ENCODE assay signal across 10 cellular contexts in the genomic region with DNA sequence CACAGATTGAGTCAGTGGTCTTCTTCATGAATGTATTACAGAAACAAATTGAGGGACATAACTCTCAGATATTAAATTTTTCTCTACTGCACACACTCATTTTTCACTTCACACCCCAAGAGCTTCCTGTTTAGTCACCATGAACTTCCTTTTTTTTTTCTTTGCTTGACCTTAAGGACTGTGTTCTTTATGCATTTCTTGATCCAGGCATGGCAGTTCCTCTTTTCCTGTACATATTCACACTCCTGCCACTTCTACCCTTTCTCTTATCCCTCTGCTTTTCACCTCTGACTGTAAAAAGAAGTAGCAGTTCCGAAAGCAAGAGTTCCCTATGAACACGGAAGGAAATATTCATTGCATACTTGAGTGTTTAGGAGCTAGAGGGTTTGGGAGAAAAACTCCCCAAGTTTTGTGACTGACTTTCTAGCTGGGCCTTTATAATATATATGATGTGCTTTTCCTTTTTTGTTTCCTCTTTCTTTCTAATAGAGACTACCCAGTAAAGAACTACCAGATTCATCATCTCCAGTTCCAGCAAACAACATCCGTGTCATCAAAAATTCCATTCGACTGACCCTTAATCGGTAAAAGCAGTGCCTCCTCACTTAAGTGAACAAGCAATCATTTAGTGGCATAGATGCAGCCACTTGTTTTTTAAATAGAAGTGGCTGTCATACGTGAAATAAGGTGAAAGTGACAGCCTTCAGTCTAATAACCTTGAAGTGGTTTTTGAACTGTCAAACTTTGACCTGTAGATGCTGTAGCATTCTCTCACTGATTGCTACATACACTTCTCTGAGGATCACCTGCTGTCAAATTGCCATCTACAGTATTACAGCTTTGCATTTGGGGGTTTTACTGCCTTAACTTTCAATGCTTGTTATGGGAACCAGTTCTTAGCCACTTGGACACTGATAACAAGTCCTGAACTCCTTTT. TPM values are rescaled to one million over a fixed set of nuclear protein-coding genes. Genes with fewer than 3 reads are reported as not detected.
A peak's percentile ranks its signal among the peaks of the same experiment; 100 is the strongest.
DNase-seq lines count a peak whose midpoint lies in the region; ATAC-seq and TF ChIP-seq lines count a peak whose summit lies in the region.
"Had no signal": no experiment of that assay in that cellular context is flagged by ENCODE, and none has a peak within 500 bp of the region (broad histone marks: within the 10 kb centered on the region; RNA-seq: fewer than 3 reads in every experiment).

No MANE protein-coding gene starts in this region.

- H3K9me3 ChIP-seq in osteoblast (ENCODE audit: low read depth, low read length) = no peaks in the 10 kb centered on the region
- H3K9me3 ChIP-seq: tibial nerve had no signal

- H3K79me2 ChIP-seq in osteoblast (ENCODE audit: insufficient read depth, low read length) = no peaks in the 10 kb centered on the region

- DNase-seq in HT1080 (ENCODE audit: low read depth) (peak; percentile 54), osteoblast (ENCODE audit: insufficient read length, low spot score, missing footprints) (no peak), NCI-H1930 (lab: John Stamatoyannopoulos, UW) (no peak), mesothelial cell of epicardium (ENCODE audit: low spot score in 2 of 2, unreplicated experiment in 2 of 2) (no peak)
- no peak for DNase-seq in activated naive CD8-positive, alpha-beta T cell treated with anti-CD3 and anti-CD28 coated beads, Interleukin-2, amount 50 U/mL, for 24 hours
- DNase-seq: NK-92 treated with Interleukin-12 subunit alpha and Interleukin-12 subunit beta, amount 100 ng/mL, for 24 hours had no signal

- peak overlapping the region; percentile 75 for H3K27ac Mint-ChIP-seq in activated naive CD8-positive, alpha-beta T cell treated with anti-CD3 and anti-CD28 coated beads, Interleukin-2, amount 50 U/mL, for 24 hours
- H3K27ac Mint-ChIP-seq in mesothelial cell of epicardium = no peak overlapping the region
- H3K27ac Mint-ChIP-seq: nephron had no signal

- no peak overlapping the region for H3K4me2 ChIP-seq in osteoblast (ENCODE audit: insufficient read depth, low read length)

- peaks cover 47% of the 10 kb centered on the region for H3K36me3 Mint-ChIP-seq in activated naive CD8-positive, alpha-beta T cell treated with anti-CD3 and anti-CD28 coated beads, Interleukin-2, amount 50 U/mL, for 24 hours (ENCODE audit: low read depth)
- H3K36me3 Mint-ChIP-seq in mesothelial cell of epicardium = peaks cover 29% of the 10 kb centered on the region

- H3K4me3 Mint-ChIP-seq in activated naive CD8-positive, alpha-beta T cell treated with anti-CD3 and anti-CD28 coated beads, Interleukin-2, amount 50 U/mL, for 24 hours = peak overlapping the region; percentile 7
- H3K4me3 Mint-ChIP-seq in mesothelial cell of epicardium = no peak overlapping the region
- H3K4me3 Mint-ChIP-seq: nephron had no signal

- H3K27me3 ChIP-seq in osteoblast (ENCODE audit: insufficient read depth, low read length) = no peaks in the 10 kb centered on the region
- H3K27me3 ChIP-seq: tibial nerve had no signal

- no peak for TF ChIP-seq CTCF in osteoblast (IDR thresholded peaks at IDR 0.05; ENCODE audit: extremely low read depth, low read depth, low read length)
- no peak for TF ChIP-seq CTCF in mesothelial cell of epicardium (IDR thresholded peaks at IDR 0.05; ENCODE audit: unreplicated experiment)

- no peak overlapping the region for H3K4me3 ChIP-seq in osteoblast (ENCODE audit: insufficient read depth, low read length)
- H3K4me3 ChIP-seq: tibial nerve had no signal

- no peaks in the 10 kb centered on the region for H3K9me3 Mint-ChIP-seq in activated naive CD8-positive, alpha-beta T cell treated with anti-CD3 and anti-CD28 coated beads, Interleukin-2, amount 50 U/mL, for 24 hours
- no peaks in the 10 kb centered on the region for H3K9me3 Mint-ChIP-seq in mesothelial cell of epicardium
- H3K9me3 Mint-ChIP-seq: nephron had no signal

- H3K27me3 Mint-ChIP-seq in activated naive CD8-positive, alpha-beta T cell treated with anti-CD3 and anti-CD28 coated beads, Interleukin-2, amount 50 U/mL, for 24 hours = no peaks in the 10 kb centered on the region
- H3K27me3 Mint-ChIP-seq in mesothelial cell of epicardium (ENCODE audit: low read depth) = no peaks in the 10 kb centered on the region

- H2AFZ ChIP-seq in osteoblast (ENCODE audit: low read length) = no peak overlapping the region

- peaks cover 21% of the 10 kb centered on the region for H3K4me1 Mint-ChIP-seq in activated naive CD8-positive, alpha-beta T cell treated with anti-CD3 and anti-CD28 coated beads, Interleukin-2, amount 50 U/mL, for 24 hours
- H3K4me1 Mint-ChIP-seq in mesothelial cell of epicardium = no peaks in the 10 kb centered on the region
- H3K4me1 Mint-ChIP-seq: nephron had no signal

- peak overlapping the region; percentile 19 for H3K27ac ChIP-seq in osteoblast (ENCODE audit: low read depth, low read length)

- peaks cover 41% of the 10 kb centered on the region for H3K36me3 ChIP-seq in osteoblast (ENCODE audit: insufficient read depth, low read length)

- no peaks in the 10 kb centered on the region for H4K20me1 ChIP-seq in osteoblast (ENCODE audit: insufficient read depth, low read length)

- ATAC-seq in GM18867 (IDR thresholded peaks at IDR 0.05; ENCODE audit: unreplicated experiment) (peak; percentile 66), HG03108 (IDR thresholded peaks at IDR 0.05; ENCODE audit: unreplicated experiment) (no peak)
- ATAC-seq in activated naive CD8-positive, alpha-beta T cell treated with anti-CD3 and anti-CD28 coated beads, Interleukin-2, amount 50 U/mL, for 24 hours = peak; percentile 85

- no peaks in the 10 kb centered on the region for H3K4me1 ChIP-seq in osteoblast (ENCODE audit: insufficient read depth, low read length)
- H3K4me1 ChIP-seq: tibial nerve had no signal

RNA-seq across cellular contexts. Expression of a gene that starts 40.8 kb away (rescaled TPM):
- total RNA-seq in HT1080 (2014; rRNA removed; shearing (Covaris generic)) = 9.1 and 9.6 TPM in 2 replicates
- polyA plus RNA-seq in HT1080 (2015; cell fraction: cytosol; rRNA removed) = 7.0 and 9.8 TPM in 2 replicates
- polyA plus RNA-seq in HT1080 (2015; cell fraction: nucleus; rRNA removed) = 23.5 and 31.1 TPM in 2 replicates
- total RNA-seq in osteoblast (17.7 and 19.9 TPM in 2 replicates), mesothelial cell of epicardium (22.0 to 24.7 TPM (median 23.5 TPM) in 3 replicates)
